Comparison of ENCODE assay signal across 7 cellular contexts in genomic region chr20:22312744-22313346, GRCh38.
DNase-seq lines count a peak whose midpoint lies in the region; ATAC-seq, FAIRE-seq and TF ChIP-seq lines count a peak whose summit lies in the region.

No MANE protein-coding gene starts in this region.

- no peak overlapping the region for H4K8ac ChIP-seq in mesenchymal stem cell (ENCODE audit: low read length)

- peak; percentile 4 for DNase-seq in GM04504 (ENCODE audit: low read depth)
- peak; percentile 22 for DNase-seq in brain microvascular endothelial cell
- DNase-seq in mesenchymal stem cell, result peak; percentile 43
- no peak for DNase-seq in HTR-8/SVneo (ENCODE audit: insufficient read length, low spot score)

- under 1% methylated on average over 6 of the region's 6 CpGs for WGBS in mesenchymal stem cell

- no peak overlapping the region for H3K4ac ChIP-seq in mesenchymal stem cell (ENCODE audit: low read depth in 1 of 2, low read length in 2 of 2)

- no peak overlapping the region for H3K23ac ChIP-seq in mesenchymal stem cell (ENCODE audit: low read length in 2 of 2)

- H3K9me3 ChIP-seq in Loucy (ENCODE audit: insufficient read depth, low read depth, low read length) (no peaks in the 10 kb centered on the region), mesenchymal stem cell (ENCODE audit: control insufficient read depth, low read length) (no peaks in the 10 kb centered on the region)

- no peak overlapping the region for H2AK5ac ChIP-seq in mesenchymal stem cell (ENCODE audit: low read length, severe bottlenecking)

- no peak overlapping the region for H3K14ac ChIP-seq in mesenchymal stem cell (ENCODE audit: low read length in 2 of 2)

- in situ Hi-C loops in brain microvascular endothelial cell (cut with HindIII; ENCODE audit: low pct_ligation_motif_present, low sequenced_read_pairs), result no loop called here

- H3K9ac ChIP-seq in Loucy (ENCODE audit: low read depth, low read length, poor library complexity, severe bottlenecking), result no peak overlapping the region
- no peak overlapping the region for H3K9ac ChIP-seq in mesenchymal stem cell (ENCODE audit: low read length)

- no peak overlapping the region for H3K18ac ChIP-seq in mesenchymal stem cell (ENCODE audit: low read depth in 1 of 2, low read length in 2 of 2)

- no peak overlapping the region for H2AFZ ChIP-seq in Loucy (ENCODE audit: low read length)
- no peak overlapping the region for H2AFZ ChIP-seq in mesenchymal stem cell (ENCODE audit: low read depth, low read length)

- no peak overlapping the region for H3K4me3 ChIP-seq in Loucy (ENCODE audit: low read length, poor library complexity, severe bottlenecking)
- H3K4me3 ChIP-seq in brain microvascular endothelial cell (ENCODE audit: low read depth, low read length), result no peak overlapping the region
- no peak overlapping the region for H3K4me3 ChIP-seq in mesenchymal stem cell (ENCODE audit: insufficient read depth in 1 of 2, low read depth in 1 of 2, low read length in 2 of 2)

- H2BK120ac ChIP-seq in mesenchymal stem cell (ENCODE audit: low read depth, low read length), result no peak overlapping the region

- H3K4me1 ChIP-seq in Loucy (ENCODE audit: insufficient read depth, low read length, poor library complexity, severe bottlenecking) (peaks cover 8% of the 10 kb centered on the region), mesenchymal stem cell (ENCODE audit: control insufficient read depth, insufficient read depth, low read depth, low read length) (no peaks in the 10 kb centered on the region)

- TF ChIP-seq CTCF in Loucy (conservative IDR thresholded peaks at IDR 0.05; ENCODE audit: low read length) (peak; percentile 96), brain microvascular endothelial cell (IDR thresholded peaks at IDR 0.05; ENCODE audit: low read depth, low read length, missing control alignments) (peak; percentile 66)

- no peaks in the 10 kb centered on the region for H3K79me2 ChIP-seq in Loucy (ENCODE audit: insufficient read depth, low read length)

- H3K36me3 ChIP-seq in Loucy (ENCODE audit: insufficient read depth, low read length) (no peaks in the 10 kb centered on the region), brain microvascular endothelial cell (replicated peaks) (no peaks in the 10 kb centered on the region), mesenchymal stem cell (ENCODE audit: control insufficient read depth in 1 of 2, insufficient read depth in 2 of 2, low read depth in 1 of 2, low read length in 2 of 2) (no peaks in the 10 kb centered on the region)

- no peaks in the 10 kb centered on the region for H4K20me1 ChIP-seq in Loucy (ENCODE audit: insufficient read depth, low read length, poor library complexity, severe bottlenecking)

- H2BK12ac ChIP-seq in mesenchymal stem cell (ENCODE audit: low read length in 2 of 2), result no peak overlapping the region

- H3K27me3 ChIP-seq in Loucy (ENCODE audit: insufficient read depth, low read length, poor library complexity, severe bottlenecking), result no peaks in the 10 kb centered on the region
- no peaks in the 10 kb centered on the region for H3K27me3 ChIP-seq in brain microvascular endothelial cell (replicated peaks)
- peaks cover 9 to 14% of the 10 kb centered on the region in 2 experiments for H3K27me3 ChIP-seq in mesenchymal stem cell (ENCODE audit: control insufficient read depth in 1 of 2, insufficient read depth in 1 of 2, low read length in 2 of 2)

- H2BK5ac ChIP-seq in mesenchymal stem cell (ENCODE audit: low read depth, low read length, poor library complexity, severe bottlenecking), result no peak overlapping the region

- no peak overlapping the region for H3K27ac ChIP-seq in brain microvascular endothelial cell
- no peak overlapping the region for H3K27ac ChIP-seq in mesenchymal stem cell (ENCODE audit: low read length, poor library complexity, severe bottlenecking)

- ATAC-seq in HG03097 (IDR thresholded peaks at IDR 0.05; ENCODE audit: low FRiP score, unreplicated experiment) (no peak), HG03175 (IDR thresholded peaks at IDR 0.05; ENCODE audit: unreplicated experiment) (no peak)

- H3K79me1 ChIP-seq in mesenchymal stem cell (replicated peaks; ENCODE audit: low read length, poor library complexity, severe bottlenecking), result no peaks in the 10 kb centered on the region

- FAIRE-seq in HTR-8/SVneo (lab: Jason Lieb, UNC), result no peak

- no peaks in the 10 kb centered on the region for H3F3A ChIP-seq in Loucy (ENCODE audit: low read depth)

- H3K4me2 ChIP-seq in Loucy (ENCODE audit: low read depth, low read length, poor library complexity, severe bottlenecking), result no peak overlapping the region
- no peak overlapping the region for H3K4me2 ChIP-seq in mesenchymal stem cell (ENCODE audit: low read length, poor library complexity, severe bottlenecking)

- no peak overlapping the region for H4K91ac ChIP-seq in mesenchymal stem cell (ENCODE audit: low read length)

- no peaks in the 10 kb centered on the region for H3K9me2 ChIP-seq in Loucy (replicated peaks; ENCODE audit: low read depth, low read length)

- no peak overlapping the region for H2BK15ac ChIP-seq in mesenchymal stem cell (ENCODE audit: low read depth, poor library complexity, severe bottlenecking)
